ENCODE assay signal across 1 cellular context in genomic region chr11:8702598-8702915, GRCh38.
TF ChIP-seq lines count a peak whose summit lies in the region.

No MANE protein-coding gene starts in this region.

TF ChIP-seq in WTC11, 78 proteins besides CTCF, POLR2A, EP300 and RAD21 (continued from another document):
- TF ChIP-seq ZNF263 (CRISPR knock-in tag; IDR thresholded peaks at IDR 0.05; ENCODE audit: low read depth) (no peak), ESRRA (CRISPR knock-in tag; IDR thresholded peaks at IDR 0.05; ENCODE audit: borderline replicate concordance) (no peak), MYBL2 (CRISPR knock-in tag; IDR thresholded peaks at IDR 0.05) (no peak)
- TF ChIP-seq, protein P1, sequence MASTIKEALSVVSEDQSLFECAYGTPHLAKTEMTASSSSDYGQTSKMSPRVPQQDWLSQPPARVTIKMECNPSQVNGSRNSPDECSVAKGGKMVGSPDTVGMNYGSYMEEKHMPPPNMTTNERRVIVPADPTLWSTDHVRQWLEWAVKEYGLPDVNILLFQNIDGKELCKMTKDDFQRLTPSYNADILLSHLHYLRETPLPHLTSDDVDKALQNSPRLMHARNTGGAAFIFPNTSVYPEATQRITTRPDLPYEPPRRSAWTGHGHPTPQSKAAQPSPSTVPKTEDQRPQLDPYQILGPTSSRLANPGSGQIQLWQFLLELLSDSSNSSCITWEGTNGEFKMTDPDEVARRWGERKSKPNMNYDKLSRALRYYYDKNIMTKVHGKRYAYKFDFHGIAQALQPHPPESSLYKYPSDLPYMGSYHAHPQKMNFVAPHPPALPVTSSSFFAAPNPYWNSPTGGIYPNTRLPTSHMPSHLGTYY (CRISPR knock-in tag; IDR thresholded peaks at IDR 0.05), result no peak
TF ChIP-seq in WTC11: peak in this region for 0.
